ENCODE assay signal across 25 cellular contexts in the genomic region with DNA sequence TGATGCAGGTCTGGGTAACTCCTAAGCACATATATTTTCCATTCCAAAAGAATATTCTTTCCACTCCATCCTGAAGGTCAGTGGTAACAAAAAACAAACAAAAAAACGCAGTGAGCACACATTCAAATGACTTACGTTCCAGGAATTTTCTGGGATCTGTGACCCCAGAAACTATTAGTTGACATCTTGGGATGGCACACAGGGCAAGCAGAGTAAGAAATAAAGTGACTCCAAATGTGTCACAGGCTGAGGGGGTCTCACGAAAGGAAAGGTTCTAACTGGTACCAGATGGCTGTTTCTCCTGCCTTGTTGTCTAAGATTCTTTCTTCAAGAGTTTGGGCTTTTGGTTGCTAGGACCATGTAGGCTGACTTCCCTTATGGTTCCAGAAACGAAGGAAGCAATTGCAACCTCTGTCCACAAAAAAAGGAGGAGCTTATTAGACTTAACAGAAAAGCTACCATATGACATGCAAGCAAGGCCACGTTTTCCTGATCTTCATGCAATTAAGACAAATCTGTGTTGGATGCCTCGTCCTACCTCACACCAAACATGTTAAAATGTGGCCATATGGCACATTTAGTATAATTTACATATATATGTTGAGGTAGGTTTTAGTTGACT. TPM values are rescaled to one million over a fixed set of nuclear protein-coding genes. Genes with fewer than 3 reads are reported as not detected.
DNase-seq lines count a peak whose midpoint lies in the region; ATAC-seq and TF ChIP-seq lines count a peak whose summit lies in the region.
"Had no signal": no experiment of that assay in that cellular context is flagged by ENCODE, and none has a peak within 500 bp of the region (broad histone marks: within the 10 kb centered on the region; RNA-seq: fewer than 3 reads in every experiment).

No MANE protein-coding gene starts in this region.

- no peaks in the 10 kb centered on the region for H3K36me3 ChIP-seq in adipocyte (ENCODE audit: control insufficient read depth, insufficient read depth, low read length, severe bottlenecking)
- no peaks in the 10 kb centered on the region for H3K36me3 ChIP-seq in Karpas-422 (ENCODE audit: insufficient read depth, low read length)
- H3K36me3 ChIP-seq: breast epithelium, gastroesophageal sphincter, right lobe of liver had no signal

- H3K4me2 ChIP-seq in Karpas-422 (ENCODE audit: low read depth, low read length, poor library complexity, severe bottlenecking) = no peak overlapping the region

- no peak overlapping the region for H2AFZ ChIP-seq in Karpas-422 (ENCODE audit: low read length)

- H3K9me3 ChIP-seq in adipocyte (ENCODE audit: control insufficient read depth, low read length) (peaks cover 4% of the 10 kb centered on the region), Karpas-422 (ENCODE audit: low read length) (no peaks in the 10 kb centered on the region)
- H3K9me3 ChIP-seq: gastroesophageal sphincter, right lobe of liver had no signal

- H3K4me3 ChIP-seq in adipocyte (ENCODE audit: low read length) (no peak overlapping the region), fibroblast of villous mesenchyme (ENCODE audit: low read depth, low read length) (no peak overlapping the region), Karpas-422 (ENCODE audit: low read length) (no peak overlapping the region)
- H3K4me3 ChIP-seq: breast epithelium, gastroesophageal sphincter, right lobe of liver had no signal

- H3K9me2 ChIP-seq in Karpas-422 (replicated peaks; ENCODE audit: insufficient read depth, low read length) = no peaks in the 10 kb centered on the region

- H3K9ac ChIP-seq in adipocyte (ENCODE audit: low read length) (no peak overlapping the region), Karpas-422 (ENCODE audit: low read length) (no peak overlapping the region)

- no peaks in the 10 kb centered on the region for H3K79me2 ChIP-seq in Karpas-422 (ENCODE audit: low read length)

- H3K27ac ChIP-seq in Karpas-422 (ENCODE audit: low read length) = no peak overlapping the region
- H3K27ac ChIP-seq: breast epithelium, gastroesophageal sphincter, right lobe of liver had no signal

- ATAC-seq in GM19328 (IDR thresholded peaks at IDR 0.05; ENCODE audit: unreplicated experiment) = no peak
- ATAC-seq: CD8-positive, alpha-beta T cell; gastroesophageal sphincter; left lobe of liver; right lobe of liver had no signal

- no peak for TF ChIP-seq CTCF in fibroblast of villous mesenchyme (IDR thresholded peaks at IDR 0.05; ENCODE audit: insufficient read depth, low read depth, low read length)

- DNase-seq in AG08396 (ENCODE audit: low spot score) = peak; percentile 49
- DNase-seq in ELR (ENCODE audit: low read depth) = peak; percentile 51
- DNase-seq in adipocyte (ENCODE audit: low read depth) = peak; percentile 61
- DNase-seq in fibroblast of villous mesenchyme (ENCODE audit: low read depth) = peak; percentile 13
- DNase-seq in Karpas-422 = no peak
- no peak for DNase-seq in activated T-cell treated with anti-CD3 and anti-CD28 coated beads, Interleukin-2, amount 50 U/mL, for 48 hours
- DNase-seq in T-helper 2 cell = no peak
- DNase-seq: activated CD4-positive, alpha-beta T cell treated with anti-CD3 and anti-CD28 coated beads for 4 hours; activated naive CD4-positive, alpha-beta T cell treated with Interleukin-2 at 50 U/mL for 16 hours; activated T-cell treated with anti-CD3 and anti-CD28 coated beads, Interleukin-2, amount 50 U/mL, for 24 hours; amygdala; CD8-positive, alpha-beta T cell; DMS 273 treated with DMSO at 0.1 percent for 48 hours; GDM1; H7; NCI-H1105 treated with DMSO at 0.1 percent for 48 hours; NCI-H2081; NCI-H2227 treated with DMSO at 0.1 percent for 48 hours; NCI-H69; right lobe of liver; stimulated activated CD4-positive, alpha-beta T cell treated with anti-CD3 and anti-CD28 coated beads, Interleukin-2, amount 100 ng/mL, for 48 hours had no signal

- H3K4me1 ChIP-seq in adipocyte (ENCODE audit: control insufficient read depth, insufficient read depth, low read length) (peaks cover 17% of the 10 kb centered on the region), Karpas-422 (ENCODE audit: low read length) (no peaks in the 10 kb centered on the region)
- H3K4me1 ChIP-seq: breast epithelium, gastroesophageal sphincter, right lobe of liver had no signal

- H3K27me3 ChIP-seq in adipocyte (replicated peaks; ENCODE audit: control insufficient read depth, insufficient read depth, low read length) (no peaks in the 10 kb centered on the region), Karpas-422 (ENCODE audit: low read length) (no peaks in the 10 kb centered on the region)
- H3K27me3 ChIP-seq: breast epithelium, right lobe of liver had no signal

- no peaks in the 10 kb centered on the region for H4K20me1 ChIP-seq in Karpas-422 (ENCODE audit: insufficient read depth, low read depth, low read length)

RNA-seq across cellular contexts. Expression of a gene that starts 32.7 kb away (rescaled TPM):
- 10.4 and 32.9 TPM in 2 replicates for total RNA-seq in fibroblast of villous mesenchyme
- 0.07 TPM in 1 of 2 replicates, not detected in the other for total RNA-seq in Karpas-422 (2014; rRNA removed; shearing (Covaris generic); ENCODE audit: low replicate concordance)
- total RNA-seq: CD8-positive, alpha-beta T cell had no signal

Comparison
In these comparisons a context has a peak if more than half of its experiments do, and no peak if none do; other contexts are left out.
1. DNase-seq: peak in AG08396 (single experiment), ELR (single experiment), adipocyte (single experiment) and fibroblast of villous mesenchyme (single experiment); none in Karpas-422 (single experiment), activated T-cell treated with anti-CD3 and anti-CD28 coated beads, Interleukin-2, amount 50 U/mL, for 48 hours (0 of 2) and T-helper 2 cell (0 of 5).
2. RNA of a gene that starts 32.7 kb away (total RNA-seq): 10.4 to 32.9 TPM in fibroblast of villous mesenchyme; 0.07 TPM in Karpas-422; every median in the first group is over 10 times any median in the second.